In genomic region chrX:11764602-11765067, GRCh38 we compare ENCODE assay signal across 1 cellular context.
TF ChIP-seq lines count a peak whose summit lies in the region.

No MANE protein-coding gene starts in this region.

TF ChIP-seq in GM12878, 131 proteins besides CTCF, POLR2A, EP300 and RAD21 (continued from another document and continues in another):
- no peak for TF ChIP-seq BCL3 (IDR thresholded peaks at IDR 0.05; ENCODE audit: borderline replicate concordance, insufficient read depth, low read depth, low read length, poor library complexity, severe bottlenecking)
- TF ChIP-seq SIN3A (IDR thresholded peaks at IDR 0.05; ENCODE audit: low read depth, low read length): no peak
- TF ChIP-seq RB1 (IDR thresholded peaks at IDR 0.05; ENCODE audit: borderline replicate concordance): peak; percentile 82; the same call in 1 of the 2 replicates
- peak; percentile 51; the same call in 1 of the 2 replicates for TF ChIP-seq ATF7 (IDR thresholded peaks at IDR 0.05; ENCODE audit: low read depth)
- no peak for TF ChIP-seq PBX3 (IDR thresholded peaks at IDR 0.05; ENCODE audit: insufficient replicate concordance, low read depth, low read length)
- TF ChIP-seq PRDM15 (CRISPR knock-in tag; IDR thresholded peaks at IDR 0.05): no peak
- TF ChIP-seq MLLT1 (IDR thresholded peaks at IDR 0.05): peak; percentile 56; the same call in 1 of the 2 replicates
- no peak for TF ChIP-seq REST (IDR thresholded peaks at IDR 0.05; ENCODE audit: low read depth, low read length)
- no peak for TF ChIP-seq SPI1 (IDR thresholded peaks at IDR 0.05; ENCODE audit: borderline replicate concordance, insufficient read depth, low read depth, low read length)
- peak in 1 of 2 experiments; percentile 42; a peak in 2 of 4 replicates for TF ChIP-seq IKZF2 (IDR thresholded peaks at IDR 0.05)
- no peak for TF ChIP-seq BCL11A (IDR thresholded peaks at IDR 0.05; ENCODE audit: low read depth, low read length)
- TF ChIP-seq CHD4 (IDR thresholded peaks at IDR 0.05): no peak
- no peak for TF ChIP-seq MYC (IDR thresholded peaks at IDR 0.05; ENCODE audit: insufficient read depth, insufficient read length, insufficient replicate concordance, low read length, severe bottlenecking)
- TF ChIP-seq STAT3 (IDR thresholded peaks at IDR 0.05; ENCODE audit: low read depth, low read length): no peak
- TF ChIP-seq YBX1 (IDR thresholded peaks at IDR 0.05): peak; percentile 89
- TF ChIP-seq CHD1 (IDR thresholded peaks at IDR 0.05; ENCODE audit: low read depth, low read length): no peak
- TF ChIP-seq CBX3 (IDR thresholded peaks at IDR 0.05; ENCODE audit: borderline replicate concordance, low read depth): no peak
- no peak for TF ChIP-seq GABPA (IDR thresholded peaks at IDR 0.05; ENCODE audit: low read depth)
- TF ChIP-seq SUPT20H (IDR thresholded peaks at IDR 0.05; ENCODE audit: borderline replicate concordance, control insufficient read depth, low read depth, low read length): no peak
- TF ChIP-seq CREM (IDR thresholded peaks at IDR 0.05; ENCODE audit: low read depth): no peak
- TF ChIP-seq EZH2 (IDR thresholded peaks at IDR 0.05; ENCODE audit: borderline replicate concordance, control insufficient read depth, low read depth, low read length): no peak
- no peak for TF ChIP-seq ZNF217 (IDR thresholded peaks at IDR 0.05)
- TF ChIP-seq IRF3 (IDR thresholded peaks at IDR 0.05): no peak
- TF ChIP-seq ZBTB11 (CRISPR knock-in tag; IDR thresholded peaks at IDR 0.05): no peak
- TF ChIP-seq ZBTB40 (IDR thresholded peaks at IDR 0.05; ENCODE audit: borderline replicate concordance): no peak
- TF ChIP-seq EED (IDR thresholded peaks at IDR 0.05; ENCODE audit: low read depth): no peak
- TF ChIP-seq NFIC (IDR thresholded peaks at IDR 0.05; ENCODE audit: low read depth, low read length): no peak
- no peak for TF ChIP-seq CHD2 (IDR thresholded peaks at IDR 0.05; ENCODE audit: borderline replicate concordance, low read depth, low read length)
- no peak for TF ChIP-seq CBFB (IDR thresholded peaks at IDR 0.05; ENCODE audit: low read depth)
- TF ChIP-seq BRCA1 (IDR thresholded peaks at IDR 0.05; ENCODE audit: low read depth, low read length): no peak
- no peak for TF ChIP-seq SMARCA5 (IDR thresholded peaks at IDR 0.05)
- no peak for TF ChIP-seq ZNF207 (IDR thresholded peaks at IDR 0.05; ENCODE audit: borderline replicate concordance)
